Comparison of ENCODE assay signal across 9 cellular contexts in the genomic region with DNA sequence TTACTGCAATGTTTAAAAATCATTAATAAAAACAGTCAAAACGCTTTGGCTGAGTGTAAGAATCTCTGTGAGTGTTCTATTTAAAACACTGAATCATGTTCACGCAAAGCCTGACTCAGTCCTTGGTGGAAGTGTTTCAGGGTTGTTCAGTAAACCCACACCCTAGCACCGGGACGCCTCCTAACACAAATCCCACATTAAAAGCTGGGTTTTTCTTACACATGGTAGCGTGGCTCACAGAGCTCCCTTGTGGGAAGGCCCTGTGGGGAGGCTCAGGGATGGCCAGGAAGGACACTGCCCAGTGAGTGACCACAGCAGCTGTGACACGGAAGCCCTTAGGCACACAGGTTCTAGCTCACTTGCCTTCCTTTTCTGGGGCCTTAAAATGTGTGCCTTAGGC.
A peak's percentile ranks its signal among the peaks of the same experiment; 100 is the strongest.
DNase-seq lines count a peak whose midpoint lies in the region; TF ChIP-seq lines count a peak whose summit lies in the region.
"Had no signal": no experiment of that assay in that cellular context is flagged by ENCODE, and none has a peak within 500 bp of the region (broad histone marks: within the 10 kb centered on the region; RNA-seq: fewer than 3 reads in every experiment).

No MANE protein-coding gene starts in this region.

- no peak for TF ChIP-seq CTCF in cardiac fibroblast (IDR thresholded peaks at IDR 0.05; ENCODE audit: low read depth, low read length)

- no peak overlapping the region for H3K4me3 ChIP-seq in cardiac fibroblast (replicated peaks in 1 of 2; ENCODE audit: low read depth in 2 of 2, low read length in 2 of 2)

- in situ Hi-C loops in ACHN (cut with HindIII; ENCODE audit: low pct_ligation_motif_present, low pct_unique_long_range_greater_than_20kb, low sequenced_read_pairs) = no loop called here

- DNase-seq in ACHN (peak; percentile 32), RKO (ENCODE audit: low spot score) (peak; percentile 22), cardiac fibroblast (ENCODE audit: low read depth in 2 of 2) (peak; percentile 38 to 85), occipital lobe (lab: John Stamatoyannopoulos, UW) (peak; percentile 33), KG1 (lab: John Stamatoyannopoulos, UW) (no peak), NCI-H187 treated with DMSO at 0.1 percent for 48 hours (lab: John Stamatoyannopoulos, UW) (no peak), HuH-7.5 (ENCODE audit: low spot score) (no peak), SIG-M5 (lab: John Stamatoyannopoulos, UW) (no peak)
- DNase-seq: naive B cell had no signal

Comparison
In these comparisons a context has a peak if more than half of its experiments do, and no peak if none do; other contexts are left out.
1. DNase-seq: peak in ACHN (single experiment), RKO (single experiment), cardiac fibroblast (2 of 2) and occipital lobe (single experiment); none in KG1 (single experiment), NCI-H187 treated with DMSO at 0.1 percent for 48 hours (single experiment), HuH-7.5 (single experiment) and SIG-M5 (single experiment).